8 cellular contexts compared by ENCODE assay signal in the genomic region with DNA sequence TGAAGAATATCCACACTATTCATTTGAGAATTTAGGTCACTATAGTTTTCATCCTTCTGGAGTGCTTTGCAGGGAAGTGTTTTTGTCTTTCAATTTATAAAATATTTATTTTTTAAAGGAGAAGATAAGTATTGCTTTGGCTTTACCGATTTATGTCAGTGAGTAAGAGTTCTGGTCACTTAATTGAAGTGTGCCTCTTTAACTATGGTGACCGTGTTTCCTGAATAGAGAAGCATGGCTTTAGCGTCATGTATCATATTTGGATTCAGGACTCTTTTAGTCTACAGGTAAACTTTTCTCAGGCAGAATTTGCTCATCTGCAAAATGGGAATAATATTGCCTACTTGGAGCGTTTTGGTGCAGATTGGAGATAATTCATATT. TPM values are rescaled to one million over a fixed set of nuclear protein-coding genes. Genes with fewer than 3 reads are reported as not detected.
A peak's percentile ranks its signal among the peaks of the same experiment; 100 is the strongest.
DNase-seq lines count a peak whose midpoint lies in the region; FAIRE-seq and TF ChIP-seq lines count a peak whose summit lies in the region.

No MANE protein-coding gene starts in this region.

- H3K23ac ChIP-seq in mesenchymal stem cell (ENCODE audit: low read length in 2 of 2): no peak overlapping the region

- peak overlapping the region; percentile 79 for H2AFZ ChIP-seq in astrocyte (ENCODE audit: low read depth, low read length)
- H2AFZ ChIP-seq in mesenchymal stem cell (ENCODE audit: low read depth, low read length): no peak overlapping the region

- no peak overlapping the region for H3K14ac ChIP-seq in mesenchymal stem cell (ENCODE audit: low read length in 2 of 2)

- H3K79me2 ChIP-seq in astrocyte (ENCODE audit: insufficient read depth, low read length): peaks cover 55% of the 10 kb centered on the region

- H3K27ac ChIP-seq in astrocyte (ENCODE audit: low read depth, low read length): peak overlapping the region; percentile 79
- no peak overlapping the region for H3K27ac ChIP-seq in mesenchymal stem cell (ENCODE audit: low read length, poor library complexity, severe bottlenecking)
- no peak overlapping the region for H3K27ac ChIP-seq in substantia nigra (ENCODE audit: low read depth, low read length, poor library complexity, severe bottlenecking)

- H3K9me3 ChIP-seq in BE2C: no peaks in the 10 kb centered on the region
- H3K9me3 ChIP-seq in astrocyte (ENCODE audit: insufficient read depth, low read depth, low read length): no peaks in the 10 kb centered on the region
- no peaks in the 10 kb centered on the region for H3K9me3 ChIP-seq in mesenchymal stem cell (ENCODE audit: control insufficient read depth, low read length)

- H2BK12ac ChIP-seq in mesenchymal stem cell (ENCODE audit: low read length in 2 of 2): no peak overlapping the region

- peak overlapping the region; percentile 97 for H3K27ac Mint-ChIP-seq in HFFc6
- peak overlapping the region; percentile 93 for H3K27ac Mint-ChIP-seq in astrocyte (ENCODE audit: unreplicated experiment)

- H3K4me2 ChIP-seq in astrocyte (ENCODE audit: low read length): peak overlapping the region; percentile 83
- H3K4me2 ChIP-seq in mesenchymal stem cell (ENCODE audit: low read length, poor library complexity, severe bottlenecking): peak overlapping the region; percentile 75

- no peaks in the 10 kb centered on the region for H3K4me1 ChIP-seq in BE2C
- H3K4me1 ChIP-seq in astrocyte (ENCODE audit: insufficient read depth, low read length): peaks cover 5% of the 10 kb centered on the region
- peaks cover 6% of the 10 kb centered on the region for H3K4me1 ChIP-seq in mesenchymal stem cell (ENCODE audit: control insufficient read depth, insufficient read depth, low read depth, low read length)

- H2BK15ac ChIP-seq in mesenchymal stem cell (ENCODE audit: low read depth, poor library complexity, severe bottlenecking): no peak overlapping the region

- H3K4me3 ChIP-seq in BE2C (ENCODE audit: low read depth, low read length) (peak overlapping the region; percentile 100), astrocyte (ENCODE audit: insufficient read depth, low read depth, low read length) (peak overlapping the region; percentile 96), mesenchymal stem cell (ENCODE audit: insufficient read depth in 1 of 2, low read depth in 1 of 2, low read length in 2 of 2) (peak overlapping the region; percentile 75 to 100)

- H3K9ac ChIP-seq in astrocyte (ENCODE audit: low read length) (peak overlapping the region; percentile 89), mesenchymal stem cell (ENCODE audit: low read length) (peak overlapping the region; percentile 99)

- no peak for FAIRE-seq in astrocyte (lab: Jason Lieb, UNC)

- no peak for DNase-seq in BE2C
- DNase-seq in HFFc6: no peak
- no peak for DNase-seq in astrocyte (ENCODE audit: low read depth)
- no peak for DNase-seq in mesenchymal stem cell
- no peak for DNase-seq in NCI-H524 treated with DMSO at 0.1 percent for 48 hours (lab: John Stamatoyannopoulos, UW)
- DNase-seq in ecto neural progenitor cell (ENCODE audit: low spot score): no peak
- DNase-seq in stimulated activated CD4-positive, alpha-beta T cell treated with anti-CD3 and anti-CD28 coated beads, Interleukin-12 subunit alpha, Interleukin-12 subunit beta, amount 100 ng/mL, for 4 hours: no peak
- no peak for DNase-seq in substantia nigra (lab: John Stamatoyannopoulos, UW)

- no peak overlapping the region for H2AK5ac ChIP-seq in mesenchymal stem cell (ENCODE audit: low read length, severe bottlenecking)

- TF ChIP-seq CTCF in BE2C (IDR thresholded peaks at IDR 0.05; ENCODE audit: low read depth, low read length) (no peak; the same call in 1 of the 2 replicates), HFFc6 (IDR thresholded peaks at IDR 0.05) (0 out of 2 replicates have a peak, but pooled peaks have one; percentile 7), astrocyte (IDR thresholded peaks at IDR 0.05; ENCODE audit: insufficient read depth, low read depth, low read length) (no peak)

- H3K4me3 Mint-ChIP-seq in HFFc6 (peak overlapping the region; percentile 97), astrocyte (ENCODE audit: unreplicated experiment) (peak overlapping the region; percentile 97)

- H4K91ac ChIP-seq in mesenchymal stem cell (ENCODE audit: low read length): no peak overlapping the region

- H3K36me3 Mint-ChIP-seq in HFFc6 (ENCODE audit: low read depth) (peaks cover 18% of the 10 kb centered on the region; the same call in 1 of the 2 replicates), astrocyte (ENCODE audit: low read depth, unreplicated experiment) (peaks cover 6% of the 10 kb centered on the region)

- no peak overlapping the region for H3K4ac ChIP-seq in mesenchymal stem cell (ENCODE audit: low read depth in 1 of 2, low read length in 2 of 2)

- peaks cover 24% of the 10 kb centered on the region for H3K4me1 Mint-ChIP-seq in HFFc6 (ENCODE audit: low read depth)
- peaks cover 7% of the 10 kb centered on the region for H3K4me1 Mint-ChIP-seq in astrocyte (ENCODE audit: low read depth, unreplicated experiment)

- WGBS in mesenchymal stem cell: 8% methylated on average over 4 of the region's 4 CpGs

- H3K27me3 ChIP-seq in BE2C (peaks cover 18% of the 10 kb centered on the region), astrocyte (ENCODE audit: insufficient read depth, low read length) (peaks cover 5% of the 10 kb centered on the region), mesenchymal stem cell (ENCODE audit: control insufficient read depth in 1 of 2, insufficient read depth in 1 of 2, low read length in 2 of 2) (peaks cover 0 to 8% of the 10 kb centered on the region in 2 experiments)

- H2BK5ac ChIP-seq in mesenchymal stem cell (ENCODE audit: low read depth, low read length, poor library complexity, severe bottlenecking): no peak overlapping the region

- H3K79me1 ChIP-seq in mesenchymal stem cell (replicated peaks; ENCODE audit: low read length, poor library complexity, severe bottlenecking): peaks cover 10% of the 10 kb centered on the region

- H4K8ac ChIP-seq in mesenchymal stem cell (ENCODE audit: low read length): no peak overlapping the region

- H4K20me1 ChIP-seq in astrocyte (ENCODE audit: insufficient read depth, low read length): peaks cover 27% of the 10 kb centered on the region

- H3K9me3 Mint-ChIP-seq in HFFc6 (no peaks in the 10 kb centered on the region), astrocyte (ENCODE audit: unreplicated experiment) (no peaks in the 10 kb centered on the region)

- peaks cover 30% of the 10 kb centered on the region for H3K36me3 ChIP-seq in BE2C
- H3K36me3 ChIP-seq in astrocyte (ENCODE audit: insufficient read depth, low read length): peaks cover 15% of the 10 kb centered on the region
- peaks cover 13 to 30% of the 10 kb centered on the region in 2 experiments for H3K36me3 ChIP-seq in mesenchymal stem cell (ENCODE audit: control insufficient read depth in 1 of 2, insufficient read depth in 2 of 2, low read depth in 1 of 2, low read length in 2 of 2)

- H3K27me3 Mint-ChIP-seq in HFFc6 (ENCODE audit: insufficient read depth) (peaks cover 4% of the 10 kb centered on the region), astrocyte (ENCODE audit: low read depth, unreplicated experiment) (no peaks in the 10 kb centered on the region)

- peak overlapping the region in 1 of 2 experiments; percentile 26 for H3K18ac ChIP-seq in mesenchymal stem cell (ENCODE audit: low read depth in 1 of 2, low read length in 2 of 2)

- H2BK120ac ChIP-seq in mesenchymal stem cell (ENCODE audit: low read depth, low read length): no peak overlapping the region

RNA-seq across cellular contexts. Expression of gene BDP1, which starts 0.9 kb away (rescaled TPM):
- 12.0 TPM for polyA plus RNA-seq in BE2C (2012; ENCODE audit: insufficient read depth, insufficient read length, low read depth)
- 10 to 100 TPM; 13.1 to 15.9 (median 14.8) TPM for total RNA-seq in HFFc6 (2021; fragmentation: NEBNext Ultra II Directional; extraction: Animal tissue kit (Norgen Biotek cat#: 25700))
- total RNA-seq in astrocyte: 28.5 and 31.8 TPM in 2 replicates
- polyA plus RNA-seq in mesenchymal stem cell (2013, experiment 1 of 2): 11.0 TPM
- polyA plus RNA-seq in mesenchymal stem cell (2013, experiment 2 of 2): 10.4 TPM
